8 cellular contexts compared by ENCODE assay signal in the genomic region with DNA sequence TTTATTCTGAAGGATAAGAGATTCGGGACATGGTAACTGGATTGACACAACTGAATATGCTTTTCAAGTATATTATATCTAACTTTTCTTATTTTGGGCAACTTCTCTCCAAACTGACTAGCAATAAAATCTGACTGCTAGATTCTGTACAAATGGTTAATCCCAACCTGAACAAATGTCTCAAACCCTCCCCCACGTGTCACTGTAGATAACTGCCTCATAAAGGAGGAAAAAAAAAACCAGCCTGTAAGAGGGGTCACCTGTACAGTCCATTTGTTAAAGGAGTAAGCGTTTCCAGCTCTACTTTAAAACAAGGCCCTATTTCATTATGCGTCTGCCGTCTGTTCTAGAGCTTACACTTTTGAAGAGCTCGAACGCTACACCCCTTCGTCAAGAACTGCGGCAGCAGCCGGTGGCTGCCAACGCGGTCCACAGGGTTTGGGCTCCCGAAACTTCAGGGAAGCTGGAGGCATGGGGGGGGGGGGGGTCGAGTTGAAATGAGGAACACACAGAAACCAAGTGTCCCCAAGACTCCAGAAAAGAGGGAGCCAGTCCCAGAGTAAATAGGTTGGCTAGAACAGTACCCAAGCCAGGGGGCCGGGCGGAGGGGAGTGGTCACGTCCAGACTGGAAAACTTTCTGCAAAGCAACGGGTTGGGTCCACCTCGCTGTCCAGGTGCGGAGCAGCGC. TPM values are rescaled to one million over a fixed set of nuclear protein-coding genes. Genes with fewer than 3 reads are reported as not detected.
DNase-seq lines count a peak whose midpoint lies in the region; ATAC-seq, FAIRE-seq and TF ChIP-seq lines count a peak whose summit lies in the region.

No MANE protein-coding gene starts in this region.

- TF ChIP-seq RAD21 in HepG2 (CRISPR knock-in tag; IDR thresholded peaks at IDR 0.05), result no peak

- peak overlapping the region; percentile 87 for H2AFZ ChIP-seq in HepG2 (ENCODE audit: low read length)

- TF ChIP-seq CTCF in A673 (conservative IDR thresholded peaks at IDR 0.05; ENCODE audit: low read depth, low read length), result no peak
- no peak for TF ChIP-seq CTCF in HepG2 (CRISPR knock-in tag; IDR thresholded peaks at IDR 0.05)
- no peak for TF ChIP-seq CTCF in thoracic aorta (IDR thresholded peaks at IDR 0.05)

- H3K4me1 ChIP-seq in A673 (ENCODE audit: insufficient read depth, low read length, poor library complexity, severe bottlenecking), result peaks cover 15% of the 10 kb centered on the region
- H3K4me1 ChIP-seq in HepG2 (ENCODE audit: insufficient read depth, low read length), result peaks cover 52% of the 10 kb centered on the region
- H3K4me1 ChIP-seq in thoracic aorta (ENCODE audit: control insufficient read depth in 1 of 2, low read depth in 2 of 2), result peaks cover 20 to 51% of the 10 kb centered on the region in 2 donors

- peaks cover 60% of the 10 kb centered on the region for H3K4me1 Mint-ChIP-seq in central memory CD8-positive, alpha-beta T cell

- 2% methylated on average over 16 of the region's 21 CpGs for WGBS in HepG2 (ENCODE audit: low lambda C conversion rate)

- POLR2A ChIA-PET in A673 (lab: Charles Lee; ENCODE audit: low non-redundant PET) (interaction anchor here (0.6 kb wide), 1 partner anchor 12 kb away, joined by 3 read pairs; no protein-coding TSS in a partner anchor), HepG2 (lab: Yijun Ruan, JAX) (interaction anchor here (0.7 to 1.8 kb wide), 3 partner anchors 17 to 393 kb away, joined by 4 to 13 read pairs (median 5); partner anchors contain the start of gene BCAP29)

- H3K4me3 Mint-ChIP-seq in central memory CD8-positive, alpha-beta T cell, result peak overlapping the region; percentile 78

- no peak; a peak in 1 of 4 replicates for TF ChIP-seq EP300 in HepG2 (IDR thresholded peaks at IDR 0.05; ENCODE audit: low read depth in 2 of 2, low read length in 2 of 2)
- no peak for TF ChIP-seq EP300 in HepG2 (CRISPR knock-in tag; IDR thresholded peaks at IDR 0.05; ENCODE audit: borderline replicate concordance)

- no peak for FAIRE-seq in HepG2 (lab: Jason Lieb, UNC)

- no peaks in the 10 kb centered on the region for H3K9me3 ChIP-seq in A673 (ENCODE audit: low read depth, low read length, poor library complexity, severe bottlenecking)
- H3K9me3 ChIP-seq in HepG2 (ENCODE audit: low read length), result no peaks in the 10 kb centered on the region
- H3K9me3 ChIP-seq in thoracic aorta, result no peaks in the 10 kb centered on the region

- peak overlapping the region; percentile 92 for H3K27ac Mint-ChIP-seq in central memory CD8-positive, alpha-beta T cell (ENCODE audit: low read depth)

- 0 out of 2 replicates have a peak, but pooled peaks cover 3% of the 10 kb centered on the region for H4K20me1 ChIP-seq in HepG2 (ENCODE audit: insufficient read depth, low read length)

- H3K4me3 ChIP-seq in A673 (ENCODE audit: low read depth, low read length, poor library complexity, severe bottlenecking), result peak overlapping the region; percentile 96
- H3K4me3 ChIP-seq in HepG2 (replicated peaks in 1 of 3; ENCODE audit: insufficient read depth in 1 of 3, low read depth in 2 of 3, low read length in 3 of 3), result peak overlapping the region; percentile 86 to 100 (median 94)
- peak overlapping the region; percentile 100 for H3K4me3 ChIP-seq in thoracic aorta

- H3K27me3 ChIP-seq in A673 (replicated peaks; ENCODE audit: insufficient read depth, low read depth, low read length, poor library complexity) (no peaks in the 10 kb centered on the region), HepG2 (ENCODE audit: control insufficient read depth in 1 of 2, insufficient read depth in 2 of 2, low read length in 2 of 2) (no peaks in the 10 kb centered on the region; a peak in 1 of 5 replicates), thoracic aorta (replicated peaks; ENCODE audit: insufficient read depth) (no peaks in the 10 kb centered on the region)

- H3K27me3 Mint-ChIP-seq in central memory CD8-positive, alpha-beta T cell, result no peaks in the 10 kb centered on the region

- no peak for TF ChIP-seq POLR2A in HepG2 (IDR thresholded peaks at IDR 0.05; ENCODE audit: insufficient read depth in 1 of 2, low read depth in 2 of 2, low read length in 2 of 2)

- in situ Hi-C loops in HepG2 (cut with HindIII; ENCODE audit: extremely low pct_ligation_motif_present, low pct_unique_long_range_greater_than_20kb), result no loop called here

- BruUV-seq in A673 (replicated peaks; lab: Mats Ljungman, UMichigan), result no TSS peak
- BruUV-seq in HepG2 (replicated peaks; lab: Mats Ljungman, UMichigan), result no TSS peak

- peak overlapping the region; percentile 71 for H3K4me2 ChIP-seq in HepG2 (ENCODE audit: low read depth, low read length)

- intact Hi-C loops in A673 (cut with micrococcal nuclease; ENCODE audit: unreplicated experiment) (loop anchor here (5.0 kb wide), 1 partner anchor 91 kb away; the partner anchor contains the start of gene GPR22), HepG2 (cut with micrococcal nuclease; ENCODE audit: unreplicated experiment) (no loop called here)

- no peaks in the 10 kb centered on the region for H3K9me3 Mint-ChIP-seq in central memory CD8-positive, alpha-beta T cell

- H3K36me3 ChIP-seq in A673 (ENCODE audit: insufficient read depth, low read length, poor library complexity, severe bottlenecking) (no peaks in the 10 kb centered on the region), HepG2 (replicated peaks in 1 of 2; ENCODE audit: control insufficient read depth in 1 of 2, insufficient read depth in 2 of 2, low read length in 2 of 2) (no peaks in the 10 kb centered on the region), thoracic aorta (no peaks in the 10 kb centered on the region)

- peaks cover 50% of the 10 kb centered on the region for H3K79me2 ChIP-seq in HepG2 (ENCODE audit: insufficient read depth, low read length)

- peak overlapping the region; percentile 94 for H3K27ac ChIP-seq in A673 (ENCODE audit: low read depth, low read length, poor library complexity, severe bottlenecking)
- H3K27ac ChIP-seq in HepG2 (ENCODE audit: extremely low read length, insufficient read depth, low read length), result peak overlapping the region; percentile 88
- H3K27ac ChIP-seq in thoracic aorta, result peak overlapping the region; percentile 94 to 95

- ATAC-seq in GM18520 (IDR thresholded peaks at IDR 0.05; ENCODE audit: unreplicated experiment), result peak; percentile 19
- peak; percentile 63 for ATAC-seq in HG03025 (IDR thresholded peaks at IDR 0.05; ENCODE audit: low FRiP score, unreplicated experiment)
- ATAC-seq in central memory CD8-positive, alpha-beta T cell (replicated peaks; ENCODE audit: extremely low read depth, poor library complexity, severe bottlenecking), result peak; percentile 29
- peak; percentile 90 for ATAC-seq in HepG2
- ATAC-seq in thoracic aorta (ENCODE audit: insufficient number of reproducible peaks, low FRiP score, low read depth), result peak; percentile 16

- CTCF ChIA-PET in A673 (lab: Charles Lee) (no interaction called here), HepG2 (lab: Yijun Ruan, JAX; ENCODE audit: low intra/inter-chr PET ratio, low total read pairs) (no interaction called here)

- peak overlapping the region; percentile 97 for H3K9ac ChIP-seq in HepG2 (ENCODE audit: insufficient read depth, low read depth, low read length)

- H3K36me3 Mint-ChIP-seq in central memory CD8-positive, alpha-beta T cell (ENCODE audit: insufficient read depth), result peaks cover 10% of the 10 kb centered on the region

- DNase-seq in A673 (ENCODE audit: low spot score) (peak; percentile 65), NCI-H69 (lab: John Stamatoyannopoulos, UW) (peak; percentile 79), HepG2 (ENCODE audit: low spot score) (peak; percentile 37), thoracic aorta (ENCODE audit: low spot score) (no peak), epidermal melanocyte (ENCODE audit: insufficient read length, low spot score) (no peak)
- DNase-seq in central memory CD8-positive, alpha-beta T cell (ENCODE audit: low spot score in 2 of 2), result no peak

RNA-seq across cellular contexts. Expression of gene COG5, which starts 0.5 kb away (rescaled TPM):
- 32.2 and 34.1 TPM in 2 replicates for total RNA-seq in A673 (2021)
- total RNA-seq in HepG2 (2016; rRNA removed; fragmentation: Illumina TruSeq; extraction: Trizol), result 31.3 and 50.0 TPM in 2 replicates
- total RNA-seq in HepG2 (2016; cell fraction: cytosol; rRNA removed; fragmentation: Illumina TruSeq; extraction: Trizol; ENCODE audit: low read depth), result 6.1 and 6.8 TPM in 2 replicates
- 31.5 and 51.4 TPM in 2 replicates for total RNA-seq in HepG2 (2016; cell fraction: insoluble cytoplasmic fraction; rRNA removed; fragmentation: Illumina TruSeq; extraction: Trizol)
- 7.1 and 7.8 TPM in 2 replicates for total RNA-seq in HepG2 (2016; cell fraction: membrane; rRNA removed; fragmentation: Illumina TruSeq; extraction: Trizol)
- 69.2 and 71.8 TPM in 2 replicates for total RNA-seq in HepG2 (2016; cell fraction: nucleus; rRNA removed; fragmentation: Illumina TruSeq; extraction: Trizol)
- 16.0 and 20.4 TPM in 2 replicates for polyA plus RNA-seq in HepG2 (2011; rRNA removed)
- polyA plus RNA-seq in HepG2 (2011; cell fraction: cytosol; rRNA removed), result 10.2 and 16.7 TPM in 2 replicates
- 16.2 and 20.5 TPM in 2 replicates for polyA plus RNA-seq in HepG2 (2011; cell fraction: nucleus; rRNA removed)
- 15.0 and 17.6 TPM in 2 replicates for polyA plus RNA-seq in HepG2 (2012)
- polyA plus RNA-seq in HepG2 (2016; cell fraction: cytosol; fragmentation: Illumina TruSeq; extraction: Trizol; ENCODE audit: low read depth), result 0.83 and 0.87 TPM in 2 replicates
- polyA plus RNA-seq in HepG2 (2016; cell fraction: insoluble cytoplasmic fraction; fragmentation: Illumina TruSeq; extraction: Trizol; ENCODE audit: low read depth), result 26.2 and 32.7 TPM in 2 replicates
- 2.2 and 2.3 TPM in 2 replicates for polyA plus RNA-seq in HepG2 (2016; cell fraction: membrane; fragmentation: Illumina TruSeq; extraction: Trizol; ENCODE audit: low read depth)
- 16.4 and 19.9 TPM in 2 replicates for polyA plus RNA-seq in HepG2 (2016; cell fraction: nucleus; fragmentation: Illumina TruSeq; extraction: Trizol; ENCODE audit: insufficient read depth, low read depth)
- polyA minus RNA-seq in HepG2 (2011; rRNA and poly(A)+ RNA removed; ENCODE audit: low replicate concordance), result 15.6 and 20.7 TPM in 2 replicates
- polyA minus RNA-seq in HepG2 (2011; cell fraction: cytosol; rRNA and poly(A)+ RNA removed), result 18.6 and 26.5 TPM in 2 replicates
- polyA minus RNA-seq in HepG2 (2011; cell fraction: nucleus; rRNA and poly(A)+ RNA removed), result 95.6 and 135 TPM in 2 replicates
- 10 to 100 TPM; 52.5 to 72.4 TPM for total RNA-seq in thoracic aorta

RNA-seq across cellular contexts. Expression of gene DUS4L, which starts 0.6 kb away (rescaled TPM):
- total RNA-seq in A673 (2021) (12.6 and 14.4 TPM in 2 replicates), HepG2 (2016; rRNA removed; fragmentation: Illumina TruSeq; extraction: Trizol) (9.8 and 10.6 TPM in 2 replicates), thoracic aorta (10 to 100 TPM in 1 of 2 donors, 1 to 10 TPM in 1; 4.7 to 10.3 TPM)
- total RNA-seq in HepG2 (2016; cell fraction: cytosol; rRNA removed; fragmentation: Illumina TruSeq; extraction: Trizol; ENCODE audit: low read depth), result 4.9 and 6.6 TPM in 2 replicates
- 8.8 and 10.7 TPM in 2 replicates for total RNA-seq in HepG2 (2016; cell fraction: insoluble cytoplasmic fraction; rRNA removed; fragmentation: Illumina TruSeq; extraction: Trizol)
- 7.6 and 9.0 TPM in 2 replicates for total RNA-seq in HepG2 (2016; cell fraction: membrane; rRNA removed; fragmentation: Illumina TruSeq; extraction: Trizol)
- 12.6 and 14.1 TPM in 2 replicates for total RNA-seq in HepG2 (2016; cell fraction: nucleus; rRNA removed; fragmentation: Illumina TruSeq; extraction: Trizol)
- polyA plus RNA-seq in HepG2 (2011; rRNA removed), result 3.9 and 5.6 TPM in 2 replicates
- polyA plus RNA-seq in HepG2 (2011; cell fraction: cytosol; rRNA removed), result 2.0 and 2.7 TPM in 2 replicates
- 4.9 and 5.3 TPM in 2 replicates for polyA plus RNA-seq in HepG2 (2011; cell fraction: nucleus; rRNA removed)
- 5.9 and 8.4 TPM in 2 replicates for polyA plus RNA-seq in HepG2 (2012)
- polyA plus RNA-seq in HepG2 (2016; cell fraction: cytosol; fragmentation: Illumina TruSeq; extraction: Trizol; ENCODE audit: low read depth), result 2.7 and 3.6 TPM in 2 replicates
- 10.6 and 11.7 TPM in 2 replicates for polyA plus RNA-seq in HepG2 (2016; cell fraction: insoluble cytoplasmic fraction; fragmentation: Illumina TruSeq; extraction: Trizol; ENCODE audit: low read depth)
- 6.6 and 7.0 TPM in 2 replicates for polyA plus RNA-seq in HepG2 (2016; cell fraction: membrane; fragmentation: Illumina TruSeq; extraction: Trizol; ENCODE audit: low read depth)
- 11.8 and 16.4 TPM in 2 replicates for polyA plus RNA-seq in HepG2 (2016; cell fraction: nucleus; fragmentation: Illumina TruSeq; extraction: Trizol; ENCODE audit: insufficient read depth, low read depth)
- polyA minus RNA-seq in HepG2 (2011; rRNA and poly(A)+ RNA removed; ENCODE audit: low replicate concordance), result 3.5 and 8.4 TPM in 2 replicates
- polyA minus RNA-seq in HepG2 (2011; cell fraction: cytosol; rRNA and poly(A)+ RNA removed), result 2.2 and 3.5 TPM in 2 replicates
- polyA minus RNA-seq in HepG2 (2011; cell fraction: nucleus; rRNA and poly(A)+ RNA removed), result 13.6 and 18.8 TPM in 2 replicates

RNA-seq across cellular contexts. Expression of gene BCAP29, which starts 16.8 kb away (rescaled TPM):
- total RNA-seq in A673 (2021), result 30.3 and 32.0 TPM in 2 replicates
- total RNA-seq in HepG2 (2016; rRNA removed; fragmentation: Illumina TruSeq; extraction: Trizol), result 27.8 and 35.6 TPM in 2 replicates
- total RNA-seq in HepG2 (2016; cell fraction: cytosol; rRNA removed; fragmentation: Illumina TruSeq; extraction: Trizol; ENCODE audit: low read depth), result 9.7 and 10.3 TPM in 2 replicates
- total RNA-seq in HepG2 (2016; cell fraction: insoluble cytoplasmic fraction; rRNA removed; fragmentation: Illumina TruSeq; extraction: Trizol), result 24.9 and 34.5 TPM in 2 replicates
- total RNA-seq in HepG2 (2016; cell fraction: membrane; rRNA removed; fragmentation: Illumina TruSeq; extraction: Trizol), result 15.3 and 18.6 TPM in 2 replicates
- 34.2 and 42.0 TPM in 2 replicates for total RNA-seq in HepG2 (2016; cell fraction: nucleus; rRNA removed; fragmentation: Illumina TruSeq; extraction: Trizol)
- 11.1 and 15.3 TPM in 2 replicates for polyA plus RNA-seq in HepG2 (2011; rRNA removed)
- 6.6 and 15.3 TPM in 2 replicates for polyA plus RNA-seq in HepG2 (2011; cell fraction: cytosol; rRNA removed)
- 5.5 and 6.6 TPM in 2 replicates for polyA plus RNA-seq in HepG2 (2011; cell fraction: nucleus; rRNA removed)
- polyA plus RNA-seq in HepG2 (2012), result 18.6 and 33.9 TPM in 2 replicates
- 12.8 and 13.2 TPM in 2 replicates for polyA plus RNA-seq in HepG2 (2016; cell fraction: cytosol; fragmentation: Illumina TruSeq; extraction: Trizol; ENCODE audit: low read depth)
- polyA plus RNA-seq in HepG2 (2016; cell fraction: insoluble cytoplasmic fraction; fragmentation: Illumina TruSeq; extraction: Trizol; ENCODE audit: low read depth), result 21.5 and 21.6 TPM in 2 replicates
- polyA plus RNA-seq in HepG2 (2016; cell fraction: membrane; fragmentation: Illumina TruSeq; extraction: Trizol; ENCODE audit: low read depth), result 12.1 and 13.0 TPM in 2 replicates
- polyA plus RNA-seq in HepG2 (2016; cell fraction: nucleus; fragmentation: Illumina TruSeq; extraction: Trizol; ENCODE audit: insufficient read depth, low read depth), result 41.8 and 43.2 TPM in 2 replicates
- polyA minus RNA-seq in HepG2 (2011; rRNA and poly(A)+ RNA removed; ENCODE audit: low replicate concordance), result 6.7 and 10.7 TPM in 2 replicates
- 9.6 and 10.0 TPM in 2 replicates for polyA minus RNA-seq in HepG2 (2011; cell fraction: cytosol; rRNA and poly(A)+ RNA removed)
- 27.8 and 31.9 TPM in 2 replicates for polyA minus RNA-seq in HepG2 (2011; cell fraction: nucleus; rRNA and poly(A)+ RNA removed)
- total RNA-seq in thoracic aorta, result 100 to 1,000 TPM; 141 to 271 TPM

Comparison
In these comparisons a context has a peak if more than half of its experiments do, and no peak if none do; other contexts are left out.
1. DNase-seq: peak in A673 (single experiment), NCI-H69 (single experiment) and HepG2 (single experiment); none in central memory CD8-positive, alpha-beta T cell (0 of 2), thoracic aorta (single experiment) and epidermal melanocyte (single experiment).
2. ATAC-seq: peak in every context shown above with its lines; median percentile 90 in HepG2; 63 in HG03025; 29 in central memory CD8-positive, alpha-beta T cell; 19 in GM18520; 16 in thoracic aorta.
3. Peak in every context shown above with its lines, with median percentiles within 50 percentile points of each other: H3K27ac ChIP-seq and H3K4me3 ChIP-seq.